In genomic region chr20:41395669-41396664, GRCh38 we compare ENCODE assay signal across 16 cellular contexts. TPM values are rescaled to one million over a fixed set of nuclear protein-coding genes. Genes with fewer than 3 reads are reported as not detected.
DNase-seq lines count a peak whose midpoint lies in the region; ATAC-seq and TF ChIP-seq lines count a peak whose summit lies in the region.
"Had no signal": no experiment of that assay in that cellular context is flagged by ENCODE, and none has a peak within 500 bp of the region (broad histone marks: within the 10 kb centered on the region; RNA-seq: fewer than 3 reads in every experiment).

No MANE protein-coding gene starts in this region.

- no peak overlapping the region for H3K4me3 ChIP-seq in HCT116 (replicated peaks in 1 of 2; ENCODE audit: low read depth in 1 of 2, low read length in 2 of 2)
- no peak overlapping the region for H3K4me3 ChIP-seq in prostate gland
- H3K4me3 ChIP-seq in upper lobe of right lung, result no peak overlapping the region
- H3K4me3 ChIP-seq: cardiac muscle cell had no signal

- H3K36me3 Mint-ChIP-seq in T-helper 17 cell (ENCODE audit: low read depth), result no peaks in the 10 kb centered on the region
- H3K36me3 Mint-ChIP-seq: immature natural killer cell; stimulated activated memory B cell treated with anti-CD40 and anti-IgM and Interleukin-4, amounts not matched to agents 10 μg/mL and 1 μg/mL and 100 μg/mL, for 72 hours had no signal

- TF ChIP-seq POLR2A in HCT116 (IDR thresholded peaks at IDR 0.05; ENCODE audit: borderline replicate concordance, extremely low read depth, insufficient read depth, insufficient read length) (no peak), prostate gland (IDR thresholded peaks at IDR 0.05) (no peak)

- no peaks in the 10 kb centered on the region for H3K4me1 Mint-ChIP-seq in T-helper 17 cell
- H3K4me1 Mint-ChIP-seq: activated T-helper 17 cell treated with anti-CD3 and anti-CD28 coated beads, Interleukin-2, amount 50 U/mL, for 72 hours; immature natural killer cell; stimulated activated memory B cell treated with anti-CD40 and anti-IgM and Interleukin-4, amounts not matched to agents 10 μg/mL and 1 μg/mL and 100 μg/mL, for 72 hours had no signal

- no peak for TF ChIP-seq RAD21 in HCT116 (IDR thresholded peaks at IDR 0.05; ENCODE audit: low read depth)

- no peak overlapping the region for H3K9ac ChIP-seq in HCT116 (ENCODE audit: low read length)

- DNase-seq in HCT116 (ENCODE audit: low read depth, low spot score) (no peak), NCI-H69 (lab: John Stamatoyannopoulos, UW) (peak; percentile 70), left ventricle myocardium superior (peak; percentile 51), prostate gland (ENCODE audit: low spot score) (no peak), SKM-1 treated with dmso at 0.1 percent for 144 hours (lab: John Stamatoyannopoulos, UW; ENCODE audit: unreplicated experiment) (no peak), upper lobe of right lung (no peak), T-helper 17 cell (no peak), SKM-1 (lab: John Stamatoyannopoulos, UW; ENCODE audit: unreplicated experiment) (no peak)
- DNase-seq: activated CD4-positive, alpha-beta T cell treated with anti-CD3 and anti-CD28 coated beads, Interleukin-2, amount 50 U/mL, for 1 hour; immature natural killer cell; NCI-H510A treated with DMSO at 0.1 percent for 48 hours; SW 1271 had no signal

- POLR2A ChIA-PET in HCT116 (lab: Charles Lee), result no interaction called here

- H3K9me3 ChIP-seq in HCT116 (ENCODE audit: control insufficient read depth in 1 of 2, insufficient read depth in 1 of 2, low read depth in 1 of 2, low read length in 2 of 2), result no peaks in the 10 kb centered on the region
- H3K9me3 ChIP-seq in prostate gland, result no peaks in the 10 kb centered on the region
- H3K9me3 ChIP-seq in upper lobe of right lung, result no peaks in the 10 kb centered on the region
- no peaks in the 10 kb centered on the region for H3K9me3 ChIP-seq in T-helper 17 cell (ENCODE audit: control insufficient read depth, low read length, poor library complexity, severe bottlenecking)
- H3K9me3 ChIP-seq: neutrophil had no signal

- no peaks in the 10 kb centered on the region for H3K4me1 ChIP-seq in HCT116 (ENCODE audit: control insufficient read depth in 1 of 2, insufficient read depth in 2 of 2, low read length in 2 of 2)
- no peaks in the 10 kb centered on the region for H3K4me1 ChIP-seq in prostate gland (replicated peaks)
- H3K4me1 ChIP-seq in upper lobe of right lung, result no peaks in the 10 kb centered on the region

- no peaks in the 10 kb centered on the region for H3K9me2 ChIP-seq in HCT116 (ENCODE audit: insufficient read depth)

- ATAC-seq in HCT116, result 0 out of 2 replicates have a peak, but pooled peaks have one; percentile 19
- ATAC-seq in left ventricle myocardium superior, result peak; percentile 13
- no peak for ATAC-seq in upper lobe of right lung
- no peak for ATAC-seq in T-helper 17 cell
- ATAC-seq: activated T-helper 17 cell treated with anti-CD3 and anti-CD28 coated beads, Interleukin-2, amount 50 U/mL, for 72 hours; stimulated activated memory B cell treated with anti-CD40 and anti-IgM and Interleukin-4, amounts not matched to agents 10 μg/mL and 1 μg/mL and 100 μg/mL, for 72 hours had no signal

- H3K27ac Mint-ChIP-seq in T-helper 17 cell, result no peak overlapping the region
- H3K27ac Mint-ChIP-seq: activated T-helper 17 cell treated with anti-CD3 and anti-CD28 coated beads, Interleukin-2, amount 50 U/mL, for 72 hours; immature natural killer cell; stimulated activated memory B cell treated with anti-CD40 and anti-IgM and Interleukin-4, amounts not matched to agents 10 μg/mL and 1 μg/mL and 100 μg/mL, for 72 hours had no signal

- H3K27me3 ChIP-seq in HCT116 (ENCODE audit: insufficient read depth, low read length) (no peaks in the 10 kb centered on the region), prostate gland (replicated peaks; ENCODE audit: insufficient read depth) (no peaks in the 10 kb centered on the region), upper lobe of right lung (no peaks in the 10 kb centered on the region)
- H3K27me3 ChIP-seq: cardiac muscle cell had no signal

- TF ChIP-seq CTCF in HCT116 (IDR thresholded peaks at IDR 0.05 in 2 of 3, conservative IDR thresholded peaks at IDR 0.05 in 1 of 3; ENCODE audit: borderline replicate concordance in 1 of 3, insufficient read depth in 1 of 3, low read depth in 2 of 3, low read length in 2 of 3) (no peak), prostate gland (IDR thresholded peaks at IDR 0.05) (no peak), upper lobe of right lung (IDR thresholded peaks at IDR 0.05) (no peak)

- H2AFZ ChIP-seq in HCT116 (ENCODE audit: low read depth, low read length, poor library complexity, severe bottlenecking), result no peak overlapping the region

- CTCF ChIA-PET in HCT116 (lab: Charles Lee), result no interaction called here

- BruUV-seq in HCT116 (replicated peaks; lab: Mats Ljungman, UMichigan), result no TSS peak

- H3K27ac ChIP-seq in HCT116 (ENCODE audit: low read depth, low read length) (no peak overlapping the region), prostate gland (peak overlapping the region; percentile 54 to 61), upper lobe of right lung (no peak overlapping the region)
- H3K27ac ChIP-seq: cardiac muscle cell, neutrophil had no signal

- H3K79me2 ChIP-seq in HCT116 (ENCODE audit: insufficient read depth, low read length), result no peaks in the 10 kb centered on the region

- intact Hi-C loops in HCT116 (cut with micrococcal nuclease) (no loop called here), left ventricle myocardium superior (cut with micrococcal nuclease) (no loop called here), prostate gland (cut with DNase I) (no loop called here), upper lobe of right lung (cut with DNase I) (no loop called here)

- H4K20me1 ChIP-seq in HCT116 (ENCODE audit: insufficient read depth), result no peaks in the 10 kb centered on the region

- RAD21 ChIA-PET in HCT116 (lab: Charles Lee; ENCODE audit: low non-redundant PET in 1 of 2, low total read pairs in 2 of 2, uncharacterized antibody in 2 of 2, unreplicated experiment in 2 of 2), result no interaction called here

- WGBS in prostate gland, result 46% methylated on average over 18 of the region's 18 CpGs

- no peak overlapping the region for H3K4me2 ChIP-seq in HCT116 (ENCODE audit: low read length)

- H3K36me3 ChIP-seq in HCT116 (ENCODE audit: control insufficient read depth in 1 of 2, insufficient read depth in 2 of 2, low read length in 2 of 2), result no peaks in the 10 kb centered on the region
- no peaks in the 10 kb centered on the region for H3K36me3 ChIP-seq in prostate gland
- no peaks in the 10 kb centered on the region for H3K36me3 ChIP-seq in upper lobe of right lung
- H3K36me3 ChIP-seq: cardiac muscle cell, neutrophil had no signal

- no peaks in the 10 kb centered on the region for H3K27me3 Mint-ChIP-seq in T-helper 17 cell
- H3K27me3 Mint-ChIP-seq: activated T-helper 17 cell treated with anti-CD3 and anti-CD28 coated beads, Interleukin-2, amount 50 U/mL, for 72 hours; stimulated activated memory B cell treated with anti-CD40 and anti-IgM and Interleukin-4, amounts not matched to agents 10 μg/mL and 1 μg/mL and 100 μg/mL, for 72 hours had no signal

- H3K4me3 Mint-ChIP-seq in T-helper 17 cell, result no peak overlapping the region
- H3K4me3 Mint-ChIP-seq: activated T-helper 17 cell treated with anti-CD3 and anti-CD28 coated beads, Interleukin-2, amount 50 U/mL, for 72 hours; immature natural killer cell; stimulated activated memory B cell treated with anti-CD40 and anti-IgM and Interleukin-4, amounts not matched to agents 10 μg/mL and 1 μg/mL and 100 μg/mL, for 72 hours had no signal

TF ChIP-seq in HCT116, 20 proteins besides CTCF, POLR2A, EP300 and RAD21 (continues in another document):
- TF ChIP-seq ZNF274 (IDR thresholded peaks at IDR 0.05; ENCODE audit: low read depth, low read length) (no peak), FOSL1 (IDR thresholded peaks at IDR 0.05; ENCODE audit: low read depth) (no peak), ELF1 (IDR thresholded peaks at IDR 0.05; ENCODE audit: borderline replicate concordance, low read depth) (no peak), SRF (IDR thresholded peaks at IDR 0.05; ENCODE audit: low read depth) (no peak), SIN3A (IDR thresholded peaks at IDR 0.05; ENCODE audit: low read depth) (no peak), JUND (IDR thresholded peaks at IDR 0.05) (no peak), YY1 (IDR thresholded peaks at IDR 0.05; ENCODE audit: extremely low read depth, insufficient replicate concordance, low read depth, low read length) (no peak), POLR2AphosphoS5 (IDR thresholded peaks at IDR 0.05; ENCODE audit: low read depth, low read length) (no peak), SP1 (IDR thresholded peaks at IDR 0.05; ENCODE audit: low read depth) (no peak), EZH2phosphoT487 (IDR thresholded peaks at IDR 0.05; ENCODE audit: borderline replicate concordance) (no peak), TCF7L2 (IDR thresholded peaks at IDR 0.05; ENCODE audit: borderline replicate concordance, extremely low read depth, insufficient read depth, insufficient read length) (no peak)
- TF ChIP-seq, protein P1, sequence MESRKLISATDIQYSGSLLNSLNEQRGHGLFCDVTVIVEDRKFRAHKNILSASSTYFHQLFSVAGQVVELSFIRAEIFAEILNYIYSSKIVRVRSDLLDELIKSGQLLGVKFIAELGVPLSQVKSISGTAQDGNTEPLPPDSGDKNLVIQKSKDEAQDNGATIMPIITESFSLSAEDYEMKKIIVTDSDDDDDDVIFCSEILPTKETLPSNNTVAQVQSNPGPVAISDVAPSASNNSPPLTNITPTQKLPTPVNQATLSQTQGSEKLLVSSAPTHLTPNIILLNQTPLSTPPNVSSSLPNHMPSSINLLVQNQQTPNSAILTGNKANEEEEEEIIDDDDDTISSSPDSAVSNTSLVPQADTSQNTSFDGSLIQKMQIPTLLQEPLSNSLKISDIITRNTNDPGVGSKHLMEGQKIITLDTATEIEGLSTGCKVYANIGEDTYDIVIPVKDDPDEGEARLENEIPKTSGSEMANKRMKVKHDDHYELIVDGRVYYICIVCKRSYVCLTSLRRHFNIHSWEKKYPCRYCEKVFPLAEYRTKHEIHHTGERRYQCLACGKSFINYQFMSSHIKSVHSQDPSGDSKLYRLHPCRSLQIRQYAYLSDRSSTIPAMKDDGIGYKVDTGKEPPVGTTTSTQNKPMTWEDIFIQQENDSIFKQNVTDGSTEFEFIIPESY (IDR thresholded peaks at IDR 0.05; ENCODE audit: extremely low read depth, insufficient replicate concordance, low read length), result no peak

RNA-seq across cellular contexts. Expression of gene EMILIN3, which starts 29.3 kb away (rescaled TPM):
- total RNA-seq in HCT116 (2021; ENCODE audit: unreplicated experiment) (not detected), left ventricle myocardium superior (4.3 TPM), prostate gland (1 to 10 TPM; 7.4 to 8.4 TPM), upper lobe of right lung (not detected), T-helper 17 cell (not detected)
- 0.06 and 0.16 TPM in 2 replicates for polyA plus RNA-seq in HCT116 (2012)
- total RNA-seq: activated T-helper 17 cell treated with anti-CD3 and anti-CD28 coated beads, Interleukin-2, amount 50 U/mL, for 72 hours had no signal
- polyA plus RNA-seq: immature natural killer cell had no signal

RNA-seq across cellular contexts. Expression of gene LPIN3, which starts 55.3 kb away (rescaled TPM):
- total RNA-seq in HCT116 (2021; ENCODE audit: unreplicated experiment), result 18.5 TPM
- 18.1 and 19.9 TPM in 2 replicates for polyA plus RNA-seq in HCT116 (2012)
- 22.9 TPM for total RNA-seq in left ventricle myocardium superior
- total RNA-seq in prostate gland, result 10 to 100 TPM; 16.2 to 30.4 TPM
- total RNA-seq in upper lobe of right lung, result 18.4 TPM
- total RNA-seq in T-helper 17 cell, result under 1 TPM; 0.16 to 0.67 TPM

Comparison
In these comparisons a context has a peak if more than half of its experiments do, and no peak if none do; other contexts are left out.
1. ATAC-seq: peak in HCT116 (single experiment) and left ventricle myocardium superior (single experiment); none in upper lobe of right lung (single experiment) and T-helper 17 cell (single experiment).
2. DNase-seq: peak in NCI-H69 (single experiment) and left ventricle myocardium superior (single experiment); none in HCT116 (single experiment), prostate gland (single experiment), SKM-1 treated with dmso at 0.1 percent for 144 hours (single experiment), upper lobe of right lung (single experiment), T-helper 17 cell (0 of 3) and SKM-1 (single experiment).
3. H3K27ac ChIP-seq: peak in prostate gland (2 of 2); none in HCT116 (single experiment) and upper lobe of right lung (single experiment).
4. RNA of gene LPIN3, which starts 55.3 kb away (total RNA-seq): 16.2 to 30.4 TPM in prostate gland, 22.9 TPM in left ventricle myocardium superior (single experiment), 18.5 TPM in HCT116 (single experiment) and 18.4 TPM in upper lobe of right lung (single experiment); 0.16 to 0.67 TPM in T-helper 17 cell; every median in the first group is over 10 times any median in the second.